ENCODE assay signal across 8 cellular contexts in the genomic region with DNA sequence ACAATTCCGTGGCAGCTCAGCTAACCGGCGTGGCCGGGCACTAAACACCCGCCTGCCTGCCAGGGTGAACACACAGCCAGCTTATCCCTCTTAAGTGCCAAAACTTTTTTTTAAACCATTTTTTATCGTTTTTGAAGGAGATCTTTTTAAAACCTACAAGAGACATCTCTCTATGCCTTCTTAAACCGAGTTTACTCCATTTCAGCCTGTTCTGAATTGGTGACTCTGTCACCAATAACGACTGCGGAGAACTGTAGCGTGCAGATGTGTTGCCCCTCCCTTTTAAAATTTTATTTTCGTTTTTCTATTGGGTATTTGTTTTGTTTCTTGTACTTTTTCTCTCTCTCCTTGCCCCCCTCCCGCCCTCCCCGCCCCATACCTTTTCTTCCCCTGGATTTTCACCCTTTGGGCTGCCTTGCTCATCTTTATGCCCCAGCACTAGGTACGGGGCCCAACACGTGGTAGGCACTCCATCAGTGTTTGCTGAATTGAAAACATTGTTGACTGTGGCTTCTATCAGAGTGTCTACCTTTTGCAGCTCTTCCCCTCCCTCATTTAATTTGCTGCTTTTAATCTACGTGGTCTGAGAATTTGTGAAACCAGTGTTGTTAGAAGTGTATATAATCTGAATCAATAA. TPM values are rescaled to one million over a fixed set of nuclear protein-coding genes. Genes with fewer than 3 reads are reported as not detected.
DNase-seq lines count a peak whose midpoint lies in the region; ATAC-seq and TF ChIP-seq lines count a peak whose summit lies in the region.

No MANE protein-coding gene starts in this region.

- peak overlapping the region; percentile 99 for H3K27ac Mint-ChIP-seq in activated CD4-positive, alpha-beta T cell treated with anti-CD3 and anti-CD28 coated beads for 36 hours

- POLR2A ChIA-PET in activated CD4-positive, alpha-beta T cell treated with anti-CD3 and anti-CD28 coated beads for 36 hours (lab: Charles Lee), result interaction anchor here (2.0 kb wide), 1 partner anchor 26 kb away, joined by 7 read pairs; a partner anchor contains a TSS

- 3 to 4% (median 3%) methylated on average over 16 of the region's 16 CpGs for WGBS in adrenal gland, 4 donors
- 4% methylated on average over 16 of the region's 16 CpGs for WGBS in suprapubic skin

- H3K9me3 ChIP-seq in adrenal gland (replicated peaks in 1 of 3) (no peaks in the 10 kb centered on the region), left lung (no peaks in the 10 kb centered on the region), suprapubic skin (no peaks in the 10 kb centered on the region)

- H3K27me3 ChIP-seq in adrenal gland (no peaks in the 10 kb centered on the region), left lung (no peaks in the 10 kb centered on the region), suprapubic skin (no peaks in the 10 kb centered on the region)

- no peak for TF ChIP-seq EP300 in suprapubic skin (IDR thresholded peaks at IDR 0.05)

- H3K4me1 Mint-ChIP-seq in activated CD4-positive, alpha-beta T cell treated with anti-CD3 and anti-CD28 coated beads for 36 hours, result peaks cover 52% of the 10 kb centered on the region

- peak overlapping the region; percentile 14 to 94 (median 70) for H3K4me3 ChIP-seq in adrenal gland
- H3K4me3 ChIP-seq in left lung, result peak overlapping the region; percentile 88 to 91
- H3K4me3 ChIP-seq in suprapubic skin, result peak overlapping the region; percentile 73

- TF ChIP-seq POLR2A in adrenal gland (IDR thresholded peaks at IDR 0.05), result no peak
- TF ChIP-seq POLR2A in suprapubic skin (IDR thresholded peaks at IDR 0.05), result no peak

- H3K9me3 Mint-ChIP-seq in activated CD4-positive, alpha-beta T cell treated with anti-CD3 and anti-CD28 coated beads for 36 hours (ENCODE audit: low read depth), result no peaks in the 10 kb centered on the region

- ATAC-seq in activated CD4-positive, alpha-beta T cell treated with anti-CD3 and anti-CD28 coated beads for 36 hours, result no peak
- no peak for ATAC-seq in left lung

- CTCF ChIA-PET in activated CD4-positive, alpha-beta T cell treated with anti-CD3 and anti-CD28 coated beads for 36 hours (lab: Charles Lee), result interaction anchor here (0.9 to 6.1 kb wide), 8 partner anchors 9 to 40 kb away, joined by 3 to 40 read pairs (median 4); no protein-coding TSS in a partner anchor

- H3K4me3 Mint-ChIP-seq in activated CD4-positive, alpha-beta T cell treated with anti-CD3 and anti-CD28 coated beads for 36 hours, result peak overlapping the region; percentile 100

- H3K27me3 Mint-ChIP-seq in activated CD4-positive, alpha-beta T cell treated with anti-CD3 and anti-CD28 coated beads for 36 hours, result no peaks in the 10 kb centered on the region

- no peak for DNase-seq in activated CD4-positive, alpha-beta T cell treated with anti-CD3 and anti-CD28 coated beads for 36 hours
- DNase-seq in activated CD4-positive, alpha-beta T cell treated with anti-CD3 and anti-CD28 coated beads for 4 hours, result no peak
- DNase-seq in adrenal gland (no peak), left lung (no peak), suprapubic skin (ENCODE audit: low spot score in 2 of 2) (no peak), kidney glomerular epithelial cell (lab: John Stamatoyannopoulos, UW) (no peak), DMS53 (lab: John Stamatoyannopoulos, UW) (no peak), T1000 (lab: John Stamatoyannopoulos, UW) (no peak)

- peaks cover 40 to 41% of the 10 kb centered on the region in 2 donors for H3K4me1 ChIP-seq in adrenal gland (replicated peaks in 1 of 2)
- H3K4me1 ChIP-seq in left lung, result peaks cover 28 to 51% of the 10 kb centered on the region in 2 donors
- peaks cover 42% of the 10 kb centered on the region for H3K4me1 ChIP-seq in suprapubic skin

- H3K27ac ChIP-seq in adrenal gland, result peak overlapping the region in 4 of 5 donors; percentile 97 to 100 (median 98)
- peak overlapping the region; percentile 98 to 100 for H3K27ac ChIP-seq in left lung
- peak overlapping the region; percentile 98 for H3K27ac ChIP-seq in suprapubic skin

- H3K36me3 ChIP-seq in adrenal gland (replicated peaks in 1 of 2) (no peaks in the 10 kb centered on the region), left lung (no peaks in the 10 kb centered on the region), suprapubic skin (no peaks in the 10 kb centered on the region)

- TF ChIP-seq CTCF in adrenal gland (IDR thresholded peaks at IDR 0.05), result no peak
- no peak for TF ChIP-seq CTCF in left lung (IDR thresholded peaks at IDR 0.05)
- no peak for TF ChIP-seq CTCF in suprapubic skin (IDR thresholded peaks at IDR 0.05)

- peaks cover 31% of the 10 kb centered on the region for H3K36me3 Mint-ChIP-seq in activated CD4-positive, alpha-beta T cell treated with anti-CD3 and anti-CD28 coated beads for 36 hours (ENCODE audit: low read depth)

- intact Hi-C loops in activated CD4-positive, alpha-beta T cell treated with anti-CD3 and anti-CD28 coated beads for 36 hours (cut with DNase I, micrococcal nuclease), result loop anchor here in 1 of 2 experiments (1.0 kb wide), 1 partner anchor 11 kb away; no protein-coding TSS in a partner anchor
- intact Hi-C loops in adrenal gland (cut with DNase I) (no loop called here), left lung (cut with DNase I) (no loop called here)

RNA-seq across cellular contexts. Expression of a gene that starts 1.5 kb away (rescaled TPM):
- total RNA-seq in activated CD4-positive, alpha-beta T cell treated with anti-CD3 and anti-CD28 coated beads for 36 hours, result 10 to 100 TPM; 15.6 to 16.4 TPM
- total RNA-seq in adrenal gland (10 to 100 TPM; 14.5 to 21.8 (median 17.3) TPM), left lung (10 to 100 TPM; 11.5 to 15.3 TPM), suprapubic skin (10 to 100 TPM in 1 of 4 donors, 1 to 10 TPM in 3; 8.1 to 11.2 (median 8.8) TPM)
- 10 to 100 TPM; 11.1 to 11.5 (median 11.5) TPM for polyA plus RNA-seq in adrenal gland

RNA-seq across cellular contexts. Expression of a gene that starts 8.3 kb away (rescaled TPM):
- 1 to 10 TPM; 7.0 to 8.1 TPM for total RNA-seq in activated CD4-positive, alpha-beta T cell treated with anti-CD3 and anti-CD28 coated beads for 36 hours
- total RNA-seq in adrenal gland, result 10 to 100 TPM in 1 of 8 donors, 1 to 10 TPM in 7; 2.7 to 20.2 (median 6.3) TPM
- polyA plus RNA-seq in adrenal gland, result 10 to 100 TPM in 1 of 3 donors, 1 to 10 TPM in 2; 5.3 to 13.7 (median 7.6) TPM
- 1 to 10 TPM; 6.9 to 8.3 TPM for total RNA-seq in left lung
- 1 to 10 TPM in 2 of 4 donors, under 1 TPM in 2; 0.91 to 5.1 (median 2.0) TPM for total RNA-seq in suprapubic skin

RNA-seq across cellular contexts. Expression of a gene that starts 26.5 kb away (rescaled TPM):
- 1 to 10 TPM; 8.1 to 8.5 TPM for total RNA-seq in activated CD4-positive, alpha-beta T cell treated with anti-CD3 and anti-CD28 coated beads for 36 hours
- total RNA-seq in adrenal gland (10 to 100 TPM in 6 of 8 donors, 1 to 10 TPM in 2; 8.8 to 38.8 (median 13.9) TPM), left lung (10 to 100 TPM; 14.0 to 18.7 TPM), suprapubic skin (1 to 10 TPM; 5.4 to 6.5 (median 5.9) TPM)
- polyA plus RNA-seq in adrenal gland, result 10 to 100 TPM in 1 of 3 donors, 1 to 10 TPM in 2; 2.0 to 12.8 (median 5.4) TPM

RNA-seq across cellular contexts. Expression of a gene that starts 41.3 kb away (rescaled TPM):
- not detected for total RNA-seq in activated CD4-positive, alpha-beta T cell treated with anti-CD3 and anti-CD28 coated beads for 36 hours
- total RNA-seq in adrenal gland (not detected), left lung (not detected), suprapubic skin (under 1 TPM in 1 of 4 donors, not detected in 3; 0.34 TPM)
- under 1 TPM in 1 of 3 donors, not detected in 2; 0.03 TPM for polyA plus RNA-seq in adrenal gland

RNA-seq across cellular contexts. Expression of a gene that starts 48.0 kb away (rescaled TPM):
- total RNA-seq in activated CD4-positive, alpha-beta T cell treated with anti-CD3 and anti-CD28 coated beads for 36 hours, result 1 to 10 TPM; 5.2 to 7.5 TPM
- total RNA-seq in adrenal gland (100 to 1,000 TPM in 2 of 8 donors, 10 to 100 TPM in 6; 45.5 to 146 (median 82.1) TPM), left lung (10 to 100 TPM; 34.4 to 38.8 TPM), suprapubic skin (10 to 100 TPM in 3 of 4 donors, 1 to 10 TPM in 1; 8.1 to 11.4 (median 10.9) TPM)
- 100 to 1,000 TPM in 2 of 3 donors, 10 to 100 TPM in 1; 70.0 to 263 (median 249) TPM for polyA plus RNA-seq in adrenal gland
